8 cellular contexts compared by ENCODE assay signal in genomic region chr20:13261460-13262301, GRCh38. TPM values are rescaled to one million over a fixed set of nuclear protein-coding genes. Genes with fewer than 3 reads are reported as not detected.
DNase-seq lines count a peak whose midpoint lies in the region; ATAC-seq and TF ChIP-seq lines count a peak whose summit lies in the region.

No MANE protein-coding gene starts in this region.

- no TSS peak for BruUV-seq in Calu3 (replicated peaks; lab: Mats Ljungman, UMichigan)

- ATAC-seq in GM19467 (IDR thresholded peaks at IDR 0.05; ENCODE audit: unreplicated experiment) (peak; percentile 70), GM21723 (IDR thresholded peaks at IDR 0.05; ENCODE audit: unreplicated experiment) (no peak)

- peaks cover 3% of the 10 kb centered on the region for H3K36me3 Mint-ChIP-seq in Calu3 (ENCODE audit: insufficient read depth, unreplicated experiment)
- no peaks in the 10 kb centered on the region for H3K36me3 Mint-ChIP-seq in immature natural killer cell

- no peaks in the 10 kb centered on the region for H3K27me3 Mint-ChIP-seq in Calu3 (ENCODE audit: unreplicated experiment)
- H3K27me3 Mint-ChIP-seq in immature natural killer cell (ENCODE audit: low read depth in 3 of 3): peaks cover 0 to 5% (median 0%) of the 10 kb centered on the region in 3 donors

- intact Hi-C loops in Calu3 (cut with micrococcal nuclease; ENCODE audit: unreplicated experiment): loop anchor here (1.0 kb wide), 1 partner anchor 142 kb away; no protein-coding TSS in a partner anchor

- H3K4me3 Mint-ChIP-seq in Calu3 (ENCODE audit: low read depth, unreplicated experiment) (no peak overlapping the region), immature natural killer cell (no peak overlapping the region)

- TF ChIP-seq CTCF in Calu3 (IDR thresholded peaks at IDR 0.05; ENCODE audit: unreplicated experiment): peak; percentile 55

- H3K4me1 Mint-ChIP-seq in Calu3 (ENCODE audit: low read depth, unreplicated experiment) (no peaks in the 10 kb centered on the region), immature natural killer cell (no peaks in the 10 kb centered on the region)

- DNase-seq in Calu3 (peak; percentile 68), HuH-7 (ENCODE audit: low spot score) (peak; percentile 86), T follicular helper cell (ENCODE audit: low read depth) (peak; percentile 47), amniotic epithelial cell (ENCODE audit: low read depth) (peak; percentile 2), immature natural killer cell (peak; percentile 26 to 36 (median 26))
- peak; percentile 75 for DNase-seq in stimulated activated CD4-positive, alpha-beta T cell treated with anti-CD3 and anti-CD28 coated beads, Interleukin-4, amount 100 ng/mL, for 24 hours

- H3K27ac Mint-ChIP-seq in Calu3 (ENCODE audit: unreplicated experiment) (no peak overlapping the region), immature natural killer cell (no peak overlapping the region)

- H3K9me3 Mint-ChIP-seq in Calu3 (ENCODE audit: low read depth, unreplicated experiment) (no peaks in the 10 kb centered on the region), immature natural killer cell (no peaks in the 10 kb centered on the region)

- CTCF ChIA-PET in Calu3 (lab: Charles Lee): interaction anchor here (0.6 to 1.6 kb wide), 5 partner anchors 140 to 285 kb away, joined by 3 to 4 read pairs (median 3); no protein-coding TSS in a partner anchor

RNA-seq across cellular contexts. Expression of gene ISM1, which starts 40.6 kb away (rescaled TPM):
- total RNA-seq in Calu3 (2022): not detected in 2 replicates
- polyA plus RNA-seq in immature natural killer cell: under 1 TPM in 1 of 3 donors, not detected in 2; 0.09 TPM

Comparison
In these comparisons a context has a peak if more than half of its experiments do, and no peak if none do; other contexts are left out.
1. DNase-seq: peak in every context shown above with its lines; median percentile 86 in HuH-7; 75 in stimulated activated CD4-positive, alpha-beta T cell treated with anti-CD3 and anti-CD28 coated beads, Interleukin-4, amount 100 ng/mL, for 24 hours; 68 in Calu3; 47 in T follicular helper cell; 26 in immature natural killer cell; 2 in amniotic epithelial cell.